Comparison of ENCODE assay signal across 11 cellular contexts in the genomic region with DNA sequence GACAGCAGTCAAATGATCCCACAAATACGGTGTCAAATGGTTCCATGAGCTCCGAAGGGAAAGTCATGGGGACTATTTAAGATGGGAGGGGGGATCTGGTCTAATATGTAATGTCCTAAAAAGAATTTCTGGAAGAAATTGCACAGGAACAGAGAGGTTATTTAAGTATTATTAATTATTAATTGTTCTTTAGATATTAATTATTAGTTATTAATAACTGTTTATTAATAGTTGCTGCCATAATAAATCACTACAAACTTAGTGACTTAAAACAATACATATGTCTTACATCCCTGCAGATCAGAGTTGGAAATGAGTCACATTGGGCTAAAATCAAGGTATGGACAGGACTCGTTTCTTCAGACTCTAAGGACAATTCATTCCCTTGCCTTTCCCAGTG.
"Had no signal": no experiment of that assay in that cellular context is flagged by ENCODE, and none has a peak within 500 bp of the region (broad histone marks: within the 10 kb centered on the region; RNA-seq: fewer than 3 reads in every experiment).

No MANE protein-coding gene starts in this region.

- DNase-seq: activated CD4-positive, alpha-beta T cell treated with anti-CD3 and anti-CD28 coated beads for 48 hours; activated CD8-positive, alpha-beta memory T cell treated with anti-CD3 and anti-CD28 coated beads, Interleukin-2, amount 50 U/mL, for 48 hours; activated gamma-delta T cell treated with Interleukin-2 at 50 U/mL for 16 hours; activated T-cell treated with anti-CD3 and anti-CD28 coated beads, Interleukin-2, amount 50 U/mL, for 72 hours; dorsolateral prefrontal cortex; islet precursor cell; naive B cell; nucleus accumbens; posterior cingulate gyrus had no signal

- H3K4me3 Mint-ChIP-seq: activated T-cell treated with anti-CD3 and anti-CD28 coated beads, Interleukin-2, amount 50 U/mL, for 72 hours; stimulated activated effector memory CD8-positive, alpha-beta T cell treated with anti-CD3 and anti-CD28 coated beads, Interleukin-12 subunit alpha, Interleukin-12 subunit beta, amount 100 ng/mL, for 72 hours had no signal

- H3K36me3 Mint-ChIP-seq: naive B cell; stimulated activated effector memory CD8-positive, alpha-beta T cell treated with anti-CD3 and anti-CD28 coated beads, Interleukin-12 subunit alpha, Interleukin-12 subunit beta, amount 100 ng/mL, for 72 hours had no signal

- ATAC-seq: activated T-cell treated with anti-CD3 and anti-CD28 coated beads, Interleukin-2, amount 50 U/mL, for 72 hours; stimulated activated effector memory CD8-positive, alpha-beta T cell treated with anti-CD3 and anti-CD28 coated beads, Interleukin-12 subunit alpha, Interleukin-12 subunit beta, amount 100 ng/mL, for 72 hours had no signal

- H3K36me3 ChIP-seq: thyroid gland had no signal

- H3K27ac ChIP-seq: dorsolateral prefrontal cortex, thyroid gland had no signal

- H3K9me3 ChIP-seq: thyroid gland had no signal

- H3K27ac Mint-ChIP-seq: activated T-cell treated with anti-CD3 and anti-CD28 coated beads, Interleukin-2, amount 50 U/mL, for 72 hours; naive B cell; stimulated activated effector memory CD8-positive, alpha-beta T cell treated with anti-CD3 and anti-CD28 coated beads, Interleukin-12 subunit alpha, Interleukin-12 subunit beta, amount 100 ng/mL, for 72 hours had no signal

- H3K4me3 ChIP-seq: dorsolateral prefrontal cortex, thyroid gland had no signal

- H3K4me1 ChIP-seq: thyroid gland had no signal

- H3K27me3 ChIP-seq: thyroid gland had no signal
